26 cellular contexts compared by ENCODE assay signal in the genomic region with DNA sequence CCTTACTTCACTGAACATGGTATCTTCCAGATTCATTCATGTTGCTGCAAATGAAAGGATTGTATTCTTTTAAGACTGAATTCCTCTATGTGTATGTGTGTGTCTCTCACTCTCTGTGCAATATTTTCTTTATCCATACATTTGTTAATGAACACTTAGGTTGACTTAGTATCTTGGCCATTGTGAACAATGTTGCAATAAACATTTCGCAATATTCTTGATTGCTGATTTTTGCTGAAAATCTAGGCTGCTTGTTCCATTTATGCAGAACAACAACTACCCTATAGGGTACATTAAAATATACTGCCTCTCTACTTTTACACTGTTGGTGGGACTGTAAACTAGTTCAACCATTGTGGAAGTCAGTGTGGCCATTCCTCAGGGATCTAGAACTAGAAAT.
"Had no signal": no experiment of that assay in that cellular context is flagged by ENCODE, and none has a peak within 500 bp of the region (broad histone marks: within the 10 kb centered on the region; RNA-seq: fewer than 3 reads in every experiment).

No MANE protein-coding gene starts in this region.

- ATAC-seq: esophagus mucosa; gastrocnemius medialis; left cardiac atrium; left lung; mucosa of descending colon; naive thymus-derived CD4-positive, alpha-beta T cell; stimulated activated naive CD8-positive, alpha-beta T cell treated with anti-CD3 and anti-CD28 coated beads, Interleukin-15, amount 100 ng/mL, for 72 hours; upper lobe of right lung had no signal

- H3K9me3 ChIP-seq: gastrocnemius medialis, left lung, mucosa of descending colon, right atrium auricular region, sigmoid colon, suprapubic skin, transverse colon, upper lobe of right lung, uterus had no signal

- H3K4me3 ChIP-seq: dorsolateral prefrontal cortex, gastrocnemius medialis, left lung, mucosa of descending colon, neural progenitor cell, right atrium auricular region, sigmoid colon, suprapubic skin, transverse colon, upper lobe of right lung, uterus had no signal

- FAIRE-seq: islet of Langerhans, small intestine had no signal

- H3K36me3 ChIP-seq: gastrocnemius medialis, left lung, neural progenitor cell, right atrium auricular region, sigmoid colon, suprapubic skin, transverse colon, upper lobe of right lung, uterus had no signal

- H3K4me2 ChIP-seq: neural progenitor cell had no signal

- H3K9ac ChIP-seq: neural progenitor cell, parathyroid adenoma had no signal

- H2AFZ ChIP-seq: neural progenitor cell, parathyroid adenoma had no signal

- DNase-seq: dorsolateral prefrontal cortex; effector CD4-positive, alpha-beta T cell; gastrocnemius medialis; head of caudate nucleus; left cardiac atrium; left lung; mesenchymal stem cell; mucosa of descending colon; naive thymus-derived CD4-positive, alpha-beta T cell; sigmoid colon; small intestine; stimulated activated CD4-positive, alpha-beta T cell treated with anti-CD3 and anti-CD28 coated beads, Interleukin-15, amount 100 ng/mL, for 24 hours; stimulated activated CD4-positive, alpha-beta T cell treated with anti-CD3 and anti-CD28 coated beads, Interleukin-4, amount 100 ng/mL, for 1 hour; stimulated activated CD8-positive, alpha-beta memory T cell treated with anti-CD3 and anti-CD28 coated beads, Interleukin-4, amount 100 ng/mL, for 48 hours; stimulated activated naive CD4-positive, alpha-beta T cell; stimulated activated naive CD8-positive, alpha-beta T cell treated with anti-CD3 and anti-CD28 coated beads, Interleukin-15, amount 100 ng/mL, for 72 hours; transverse colon; upper lobe of right lung; uterus had no signal

- H3K79me2 ChIP-seq: parathyroid adenoma had no signal

- H3K27ac ChIP-seq: dorsolateral prefrontal cortex, epithelial cell of prostate, gastrocnemius medialis, left lung, neural progenitor cell, parathyroid adenoma, right atrium auricular region, sigmoid colon, suprapubic skin, transverse colon, upper lobe of right lung, uterus had no signal

- H3K27me3 ChIP-seq: dorsolateral prefrontal cortex, gastrocnemius medialis, left lung, neural progenitor cell, right atrium auricular region, sigmoid colon, suprapubic skin, transverse colon, upper lobe of right lung, uterus had no signal

- H3K4me1 ChIP-seq: gastrocnemius medialis, left lung, neural progenitor cell, parathyroid adenoma, right atrium auricular region, sigmoid colon, suprapubic skin, transverse colon, upper lobe of right lung, uterus had no signal
